ENCODE assay signal across 8 cellular contexts in the genomic region with DNA sequence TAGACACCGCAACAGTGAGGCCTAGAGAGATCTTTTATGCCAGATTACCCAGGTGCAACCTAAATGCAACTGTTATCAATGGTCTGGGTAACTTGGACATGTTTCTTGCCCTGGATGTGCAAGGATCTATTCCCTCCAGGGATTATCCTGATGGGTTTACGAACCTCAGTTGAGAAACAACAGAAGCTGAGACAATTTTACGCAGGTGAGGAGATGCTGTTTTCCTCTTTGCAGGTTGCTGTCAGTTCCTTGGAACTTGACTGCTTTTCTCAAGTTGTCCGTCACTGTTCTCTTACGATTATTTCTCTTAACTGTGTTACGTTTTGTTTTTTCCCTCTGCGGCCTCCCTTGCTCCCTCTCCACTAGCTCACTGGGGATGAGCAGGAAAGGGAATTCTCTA. TPM values are rescaled to one million over a fixed set of nuclear protein-coding genes. Genes with fewer than 3 reads are reported as not detected.
DNase-seq lines count a peak whose midpoint lies in the region; ATAC-seq and TF ChIP-seq lines count a peak whose summit lies in the region.

No MANE protein-coding gene starts in this region.

- peaks cover 29% of the 10 kb centered on the region for H4K20me1 ChIP-seq in GM23338 (replicated peaks; ENCODE audit: insufficient read depth)

- H3K4me3 Mint-ChIP-seq in GM23338 (peak overlapping the region; percentile 92), WTC11 (peak overlapping the region; percentile 90), glutamatergic neuron (ENCODE audit: unreplicated experiment) (peak overlapping the region; percentile 90)

- no peak overlapping the region for H2AFZ ChIP-seq in GM23338

- H3K9me3 Mint-ChIP-seq in GM23338 (peaks cover 4% of the 10 kb centered on the region; the same call in 1 of the 3 replicates), WTC11 (no peaks in the 10 kb centered on the region), glutamatergic neuron (ENCODE audit: unreplicated experiment) (peaks cover 7% of the 10 kb centered on the region)

- H3K4me1 ChIP-seq in GM23338 (ENCODE audit: insufficient read depth) (peaks cover 29% of the 10 kb centered on the region), skeletal muscle satellite cell (ENCODE audit: control insufficient read depth, insufficient read depth, low read length) (peaks cover 64% of the 10 kb centered on the region)

- H3K79me2 ChIP-seq in GM23338 (replicated peaks; ENCODE audit: insufficient read depth): peaks cover 62% of the 10 kb centered on the region

- H3K27me3 Mint-ChIP-seq in GM23338 (ENCODE audit: insufficient read depth, low read depth, poor library complexity) (peaks cover 5% of the 10 kb centered on the region), WTC11 (ENCODE audit: low read depth) (no peaks in the 10 kb centered on the region), glutamatergic neuron (ENCODE audit: unreplicated experiment) (peaks cover 10% of the 10 kb centered on the region)

- TF ChIP-seq CTCF in GM23338 (conservative IDR thresholded peaks at IDR 0.05; ENCODE audit: low read depth in 2 of 2) (no peak), WTC11 (IDR thresholded peaks at IDR 0.05) (no peak), glutamatergic neuron (IDR thresholded peaks at IDR 0.05; ENCODE audit: partially characterized antibody, unreplicated experiment) (no peak)

- H3K4me2 ChIP-seq in GM23338 (peak overlapping the region; percentile 85), skeletal muscle satellite cell (ENCODE audit: low read length) (peak overlapping the region; percentile 98)

- POLR2A ChIA-PET in WTC11 (lab: Charles Lee): interaction anchor here (1.1 kb wide), 1 partner anchor 116 kb away, joined by 3 read pairs; the partner anchor contains the start of gene CCM2

- H3K36me3 ChIP-seq in GM23338 (ENCODE audit: insufficient read depth) (peaks cover 5% of the 10 kb centered on the region; the same call in 1 of the 2 replicates), skeletal muscle satellite cell (ENCODE audit: insufficient read depth, low read length) (peaks cover 40% of the 10 kb centered on the region)

- no peaks in the 10 kb centered on the region for H3K9me3 ChIP-seq in skeletal muscle satellite cell (replicated peaks; ENCODE audit: low read length)

- peak overlapping the region; percentile 84; the same call in 1 of the 2 replicates for H3K27ac ChIP-seq in GM23338 (ENCODE audit: low read depth)

- peaks cover 13% of the 10 kb centered on the region; the same call in 1 of the 2 replicates for H3F3A ChIP-seq in GM23338 (replicated peaks; ENCODE audit: low read depth)

- peak overlapping the region; percentile 98 for H3K4me3 ChIP-seq in GM23338
- peak overlapping the region; percentile 92 for H3K4me3 ChIP-seq in skeletal muscle satellite cell (ENCODE audit: low read length)

- ATAC-seq in GM23338 (no peak), WTC11 (no peak), HG03159 (IDR thresholded peaks at IDR 0.05; ENCODE audit: unreplicated experiment) (no peak)

- H3K36me3 Mint-ChIP-seq in GM23338 (ENCODE audit: low read depth): peaks cover 24% of the 10 kb centered on the region
- H3K36me3 Mint-ChIP-seq in WTC11: peaks cover 15% of the 10 kb centered on the region
- no peaks in the 10 kb centered on the region for H3K36me3 Mint-ChIP-seq in glutamatergic neuron (ENCODE audit: unreplicated experiment)

- CTCF ChIA-PET in WTC11 (lab: Charles Lee): interaction anchor here (0.9 to 2.3 kb wide), 3 partner anchors 27 to 116 kb away, joined by 3 to 8 read pairs (median 5); partner anchors contain the start of gene H2AZ2

- DNase-seq in GM23338 (ENCODE audit: low spot score) (no peak), WTC11 (ENCODE audit: low spot score) (no peak), glutamatergic neuron (no peak), NOMO-1 treated with dmso at 0.1 percent for 144 hours (lab: John Stamatoyannopoulos, UW; ENCODE audit: unreplicated experiment) (no peak)
- DNase-seq in activated CD8-positive, alpha-beta memory T cell treated with anti-CD3 and anti-CD28 coated beads for 24 hours: no peak
- DNase-seq in stimulated activated CD4-positive, alpha-beta T cell treated with anti-CD3 and anti-CD28 coated beads, Interleukin-4, amount 100 ng/mL, for 4 hours: no peak

- H3K4me1 Mint-ChIP-seq in GM23338 (peaks cover 32% of the 10 kb centered on the region; the same call in 2 of the 3 replicates), WTC11 (peaks cover 41% of the 10 kb centered on the region), glutamatergic neuron (ENCODE audit: low read depth, unreplicated experiment) (peaks cover 23% of the 10 kb centered on the region)

- peak overlapping the region; percentile 96 for H3K9ac ChIP-seq in skeletal muscle satellite cell (ENCODE audit: low read depth, low read length)

- H3K9me2 ChIP-seq in GM23338 (ENCODE audit: insufficient read depth): no peaks in the 10 kb centered on the region

- H3K27me3 ChIP-seq in GM23338 (ENCODE audit: insufficient read depth): no peaks in the 10 kb centered on the region
- H3K27me3 ChIP-seq in skeletal muscle satellite cell (ENCODE audit: control insufficient read depth, insufficient read depth, low read length): no peaks in the 10 kb centered on the region

- peak overlapping the region; percentile 88 for H3K27ac Mint-ChIP-seq in GM23338
- peak overlapping the region; percentile 86; the same call in 1 of the 2 replicates for H3K27ac Mint-ChIP-seq in WTC11
- peak overlapping the region; percentile 95 for H3K27ac Mint-ChIP-seq in glutamatergic neuron (ENCODE audit: unreplicated experiment)

TF ChIP-seq in GM23338, 12 proteins besides CTCF, POLR2A, EP300 and RAD21:
- TF ChIP-seq POLR2AphosphoS5 (IDR thresholded peaks at IDR 0.05; ENCODE audit: low read depth) (no peak), EZH2 (IDR thresholded peaks at IDR 0.05; ENCODE audit: low read depth, unreplicated experiment) (no peak), EZH2phosphoT487 (IDR thresholded peaks at IDR 0.05; ENCODE audit: unreplicated experiment) (no peak), CREB1 (CRISPR knock-in tag; IDR thresholded peaks at IDR 0.05; ENCODE audit: low read depth) (no peak), ETS1 (IDR thresholded peaks at IDR 0.05) (no peak), JUNB (IDR thresholded peaks at IDR 0.05; ENCODE audit: unreplicated experiment) (no peak)
TF ChIP-seq in GM23338: peak in this region for 0.

TF ChIP-seq in WTC11, 78 proteins besides CTCF, POLR2A, EP300 and RAD21:
- TF ChIP-seq MXD4 (CRISPR knock-in tag; IDR thresholded peaks at IDR 0.05; ENCODE audit: borderline replicate concordance) (no peak), RELA (CRISPR knock-in tag; IDR thresholded peaks at IDR 0.05; ENCODE audit: borderline replicate concordance) (no peak), ARID4B (CRISPR knock-in tag; IDR thresholded peaks at IDR 0.05; ENCODE audit: borderline replicate concordance) (no peak), NFE2L1 (CRISPR knock-in tag; IDR thresholded peaks at IDR 0.05) (no peak), SMAD3 (CRISPR knock-in tag; IDR thresholded peaks at IDR 0.05; ENCODE audit: borderline replicate concordance) (no peak), ELF4 (CRISPR knock-in tag; IDR thresholded peaks at IDR 0.05; ENCODE audit: low read depth) (no peak), NFYB (CRISPR knock-in tag; conservative IDR thresholded peaks at IDR 0.05; ENCODE audit: low read depth) (no peak), ZNF263 (CRISPR knock-in tag; IDR thresholded peaks at IDR 0.05; ENCODE audit: low read depth) (no peak), TP53 (CRISPR knock-in tag; IDR thresholded peaks at IDR 0.05) (no peak), FOXP1 (CRISPR knock-in tag; IDR thresholded peaks at IDR 0.05; ENCODE audit: borderline replicate concordance) (no peak), JUN (CRISPR knock-in tag; IDR thresholded peaks at IDR 0.05) (no peak), HMGA2 (CRISPR knock-in tag; IDR thresholded peaks at IDR 0.05) (no peak), EMX1 (CRISPR knock-in tag; IDR thresholded peaks at IDR 0.05) (no peak), ESRRA (CRISPR knock-in tag; IDR thresholded peaks at IDR 0.05; ENCODE audit: borderline replicate concordance) (no peak)
TF ChIP-seq in WTC11: peak in this region for 0.

RNA-seq across cellular contexts. Expression of gene PURB, which starts 1.4 kb away (rescaled TPM):
- total RNA-seq in GM23338 (2014; rRNA removed; shearing (Covaris generic)): 25.9 and 27.1 TPM in 2 replicates
- polyA plus RNA-seq in GM23338 (2016; fragmentation: Nextera tagmentation; extraction: Ambion mirVana): 3.1 and 3.4 TPM in 2 replicates
- total RNA-seq in WTC11 (2021) (22.0 to 22.5 TPM (median 22.1 TPM) in 3 replicates), glutamatergic neuron (ENCODE audit: unreplicated experiment) (11.4 TPM)
- 20.0 and 22.3 TPM in 2 replicates for total RNA-seq in skeletal muscle satellite cell (2012; rRNA removed)

RNA-seq across cellular contexts. Expression of gene H2AZ2, which starts 36.1 kb away (rescaled TPM):
- total RNA-seq in GM23338 (2014; rRNA removed; shearing (Covaris generic)): 215 and 219 TPM in 2 replicates
- 388 and 390 TPM in 2 replicates for polyA plus RNA-seq in GM23338 (2016; fragmentation: Nextera tagmentation; extraction: Ambion mirVana)
- total RNA-seq in WTC11 (2021) (178 to 229 TPM (median 227 TPM) in 3 replicates), glutamatergic neuron (ENCODE audit: unreplicated experiment) (180 TPM)
- 68.7 and 69.2 TPM in 2 replicates for total RNA-seq in skeletal muscle satellite cell (2012; rRNA removed)
